ENCODE assay signal across 1 cellular context in the genomic region with DNA sequence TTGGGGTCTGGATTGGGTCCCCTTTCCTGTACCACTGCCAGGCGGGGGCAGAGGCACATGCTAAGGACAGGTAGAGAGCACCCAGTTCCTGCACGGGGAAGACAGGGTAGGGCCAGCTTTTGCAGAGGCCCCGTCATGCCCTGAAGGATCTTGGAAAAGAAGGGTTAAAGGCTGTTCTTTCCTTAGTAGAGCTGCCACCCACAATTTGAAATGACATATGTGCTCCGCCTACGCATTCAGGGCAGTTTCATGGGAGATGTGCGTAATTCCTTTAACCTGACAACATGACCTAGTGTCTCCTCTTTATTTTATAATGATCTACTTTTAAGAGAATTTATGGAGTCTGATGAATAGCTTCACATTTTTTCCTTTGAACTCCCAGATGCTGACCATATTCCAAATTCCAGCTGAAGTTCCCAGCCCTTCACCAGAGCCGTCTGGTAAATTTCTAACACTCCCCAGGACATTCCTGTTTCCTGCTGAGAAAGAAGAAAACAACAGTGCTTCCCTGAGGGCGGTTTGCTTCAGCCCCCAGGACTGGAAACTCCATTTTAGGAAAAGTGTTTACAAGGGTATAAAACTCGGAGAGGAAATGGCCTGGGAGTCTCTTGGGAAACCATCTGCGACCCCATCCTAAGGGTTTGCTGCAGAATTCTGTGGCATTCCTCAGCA.
A peak's percentile ranks its signal among the peaks of the same experiment; 100 is the strongest.
TF ChIP-seq lines count a peak whose summit lies in the region.

No MANE protein-coding gene starts in this region.

TF ChIP-seq in GM23338, 12 proteins besides CTCF, POLR2A, EP300 and RAD21 (continued from another document):
- TF ChIP-seq, protein P1, sequence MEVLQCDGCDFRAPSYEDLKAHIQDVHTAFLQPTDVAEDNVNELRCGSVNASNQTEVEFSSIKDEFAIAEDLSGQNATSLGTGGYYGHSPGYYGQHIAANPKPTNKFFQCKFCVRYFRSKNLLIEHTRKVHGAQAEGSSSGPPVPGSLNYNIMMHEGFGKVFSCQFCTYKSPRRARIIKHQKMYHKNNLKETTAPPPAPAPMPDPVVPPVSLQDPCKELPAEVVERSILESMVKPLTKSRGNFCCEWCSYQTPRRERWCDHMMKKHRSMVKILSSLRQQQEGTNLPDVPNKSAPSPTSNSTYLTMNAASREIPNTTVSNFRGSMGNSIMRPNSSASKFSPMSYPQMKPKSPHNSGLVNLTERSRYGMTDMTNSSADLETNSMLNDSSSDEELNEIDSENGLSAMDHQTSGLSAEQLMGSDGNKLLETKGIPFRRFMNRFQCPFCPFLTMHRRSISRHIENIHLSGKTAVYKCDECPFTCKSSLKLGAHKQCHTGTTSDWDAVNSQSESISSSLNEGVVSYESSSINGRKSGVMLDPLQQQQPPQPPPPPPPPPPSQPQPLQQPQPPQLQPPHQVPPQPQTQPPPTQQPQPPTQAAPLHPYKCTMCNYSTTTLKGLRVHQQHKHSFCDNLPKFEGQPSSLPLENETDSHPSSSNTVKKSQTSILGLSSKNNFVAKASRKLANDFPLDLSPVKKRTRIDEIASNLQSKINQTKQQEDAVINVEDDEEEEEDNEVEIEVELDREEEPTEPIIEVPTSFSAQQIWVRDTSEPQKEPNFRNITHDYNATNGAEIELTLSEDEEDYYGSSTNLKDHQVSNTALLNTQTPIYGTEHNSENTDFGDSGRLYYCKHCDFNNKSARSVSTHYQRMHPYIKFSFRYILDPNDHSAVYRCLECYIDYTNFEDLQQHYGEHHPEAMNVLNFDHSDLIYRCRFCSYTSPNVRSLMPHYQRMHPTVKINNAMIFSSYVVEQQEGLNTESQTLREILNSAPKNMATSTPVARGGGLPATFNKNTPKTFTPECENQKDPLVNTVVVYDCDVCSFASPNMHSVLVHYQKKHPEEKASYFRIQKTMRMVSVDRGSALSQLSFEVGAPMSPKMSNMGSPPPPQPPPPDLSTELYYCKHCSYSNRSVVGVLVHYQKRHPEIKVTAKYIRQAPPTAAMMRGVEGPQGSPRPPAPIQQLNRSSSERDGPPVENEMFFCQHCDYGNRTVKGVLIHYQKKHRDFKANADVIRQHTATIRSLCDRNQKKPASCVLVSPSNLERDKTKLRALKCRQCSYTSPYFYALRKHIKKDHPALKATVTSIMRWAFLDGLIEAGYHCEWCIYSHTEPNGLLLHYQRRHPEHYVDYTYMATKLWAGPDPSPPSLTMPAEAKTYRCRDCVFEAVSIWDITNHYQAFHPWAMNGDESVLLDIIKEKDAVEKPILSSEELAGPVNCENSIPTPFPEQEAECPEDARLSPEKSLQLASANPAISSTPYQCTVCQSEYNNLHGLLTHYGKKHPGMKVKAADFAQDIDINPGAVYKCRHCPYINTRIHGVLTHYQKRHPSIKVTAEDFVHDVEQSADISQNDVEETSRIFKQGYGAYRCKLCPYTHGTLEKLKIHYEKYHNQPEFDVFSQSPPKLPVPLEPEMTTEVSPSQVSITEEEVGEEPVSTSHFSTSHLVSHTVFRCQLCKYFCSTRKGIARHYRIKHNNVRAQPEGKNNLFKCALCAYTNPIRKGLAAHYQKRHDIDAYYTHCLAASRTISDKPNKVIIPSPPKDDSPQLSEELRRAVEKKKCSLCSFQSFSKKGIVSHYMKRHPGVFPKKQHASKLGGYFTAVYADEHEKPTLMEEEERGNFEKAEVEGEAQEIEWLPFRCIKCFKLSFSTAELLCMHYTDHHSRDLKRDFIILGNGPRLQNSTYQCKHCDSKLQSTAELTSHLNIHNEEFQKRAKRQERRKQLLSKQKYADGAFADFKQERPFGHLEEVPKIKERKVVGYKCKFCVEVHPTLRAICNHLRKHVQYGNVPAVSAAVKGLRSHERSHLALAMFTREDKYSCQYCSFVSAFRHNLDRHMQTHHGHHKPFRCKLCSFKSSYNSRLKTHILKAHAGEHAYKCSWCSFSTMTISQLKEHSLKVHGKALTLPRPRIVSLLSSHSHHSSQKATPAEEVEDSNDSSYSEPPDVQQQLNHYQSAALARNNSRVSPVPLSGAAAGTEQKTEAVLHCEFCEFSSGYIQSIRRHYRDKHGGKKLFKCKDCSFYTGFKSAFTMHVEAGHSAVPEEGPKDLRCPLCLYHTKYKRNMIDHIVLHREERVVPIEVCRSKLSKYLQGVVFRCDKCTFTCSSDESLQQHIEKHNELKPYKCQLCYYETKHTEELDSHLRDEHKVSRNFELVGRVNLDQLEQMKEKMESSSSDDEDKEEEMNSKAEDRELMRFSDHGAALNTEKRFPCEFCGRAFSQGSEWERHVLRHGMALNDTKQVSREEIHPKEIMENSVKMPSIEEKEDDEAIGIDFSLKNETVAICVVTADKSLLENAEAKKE (CRISPR knock-in tag; IDR thresholded peaks at IDR 0.05), result peak; percentile 64
- TF ChIP-seq, protein P2, sequence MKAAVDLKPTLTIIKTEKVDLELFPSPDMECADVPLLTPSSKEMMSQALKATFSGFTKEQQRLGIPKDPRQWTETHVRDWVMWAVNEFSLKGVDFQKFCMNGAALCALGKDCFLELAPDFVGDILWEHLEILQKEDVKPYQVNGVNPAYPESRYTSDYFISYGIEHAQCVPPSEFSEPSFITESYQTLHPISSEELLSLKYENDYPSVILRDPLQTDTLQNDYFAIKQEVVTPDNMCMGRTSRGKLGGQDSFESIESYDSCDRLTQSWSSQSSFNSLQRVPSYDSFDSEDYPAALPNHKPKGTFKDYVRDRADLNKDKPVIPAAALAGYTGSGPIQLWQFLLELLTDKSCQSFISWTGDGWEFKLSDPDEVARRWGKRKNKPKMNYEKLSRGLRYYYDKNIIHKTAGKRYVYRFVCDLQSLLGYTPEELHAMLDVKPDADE (IDR thresholded peaks at IDR 0.05), result peak; percentile 63; the same call in 1 of the 2 replicates
